In the genomic region with DNA sequence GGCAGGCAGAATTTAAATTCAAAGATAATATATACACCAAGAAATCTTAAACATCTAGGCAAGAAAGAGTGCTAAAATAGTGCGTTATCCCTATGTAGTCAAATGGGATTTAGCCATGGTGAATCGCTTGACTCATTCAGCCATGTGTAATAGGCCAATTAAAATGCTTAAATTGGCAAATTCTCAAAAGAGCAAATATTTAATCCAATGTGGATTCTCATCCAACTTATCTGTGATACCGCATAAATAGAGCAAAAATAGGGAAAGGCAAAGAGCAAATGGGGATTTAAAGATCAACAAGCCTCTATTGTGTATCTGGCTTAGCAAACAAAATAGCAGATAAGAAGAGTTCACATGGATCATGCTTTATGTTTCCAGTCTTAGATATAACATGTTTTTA, we compare ENCODE assay signal across 24 cellular contexts.
"Had no signal": no experiment of that assay in that cellular context is flagged by ENCODE, and none has a peak within 500 bp of the region (broad histone marks: within the 10 kb centered on the region; RNA-seq: fewer than 3 reads in every experiment).

No MANE protein-coding gene starts in this region.

- H3K27me3 Mint-ChIP-seq: activated CD4-positive, alpha-beta T cell treated with anti-CD3 and anti-CD28 coated beads for 36 hours; activated naive CD8-positive, alpha-beta T cell treated with anti-CD3 and anti-CD28 coated beads for 36 hours; naive thymus-derived CD4-positive, alpha-beta T cell; stimulated activated memory B cell treated with anti-CD40 and anti-IgM and Interleukin-4, amounts not matched to agents 10 μg/mL and 1 μg/mL and 100 μg/mL, for 72 hours had no signal

- ATAC-seq: activated CD4-positive, alpha-beta T cell treated with anti-CD3 and anti-CD28 coated beads for 36 hours; esophagus mucosa; naive thymus-derived CD4-positive, alpha-beta T cell; stimulated activated memory B cell treated with anti-CD40 and anti-IgM and Interleukin-4, amounts not matched to agents 10 μg/mL and 1 μg/mL and 100 μg/mL, for 72 hours; WTC11 had no signal

- DNase-seq: activated CD4-positive, alpha-beta T cell treated with anti-CD3 and anti-CD28 coated beads for 36 hours; activated CD4-positive, alpha-beta T cell treated with anti-CD3 and anti-CD28 coated beads, Interleukin-2, amount 50 U/mL, for 4 hours; activated CD8-positive, alpha-beta memory T cell treated with anti-CD3 and anti-CD28 coated beads, Interleukin-2, amount 50 U/mL, for 48 hours; activated naive CD4-positive, alpha-beta T cell treated with Interleukin-2 at 50 U/mL for 16 hours; activated naive CD8-positive, alpha-beta T cell treated with anti-CD3 and anti-CD28 coated beads for 36 hours; activated T-cell treated with anti-CD3 and anti-CD28 coated beads, Interleukin-2, amount 50 U/mL, for 48 hours; central memory CD4-positive, alpha-beta T cell; dermis blood vessel endothelial cell; effector CD8-positive, alpha-beta T cell; foreskin melanocyte; left ventricle myocardium inferior; naive thymus-derived CD4-positive, alpha-beta T cell; posterior cingulate gyrus; sigmoid colon; stimulated activated CD4-positive, alpha-beta T cell treated with anti-CD3 and anti-CD28 coated beads, Interleukin-15, amount 100 ng/mL, for 24 hours; stomach; uterus had no signal

- H3K36me3 ChIP-seq: left ventricle myocardium inferior, neural progenitor cell, sigmoid colon, stomach, suprapubic skin, tibial nerve, uterus had no signal

- H3K27me3 ChIP-seq: neural progenitor cell, sigmoid colon, stomach, suprapubic skin, tibial nerve, uterus had no signal

- H3K27ac Mint-ChIP-seq: activated CD4-positive, alpha-beta T cell treated with anti-CD3 and anti-CD28 coated beads for 36 hours; activated naive CD8-positive, alpha-beta T cell treated with anti-CD3 and anti-CD28 coated beads for 36 hours; naive thymus-derived CD4-positive, alpha-beta T cell; neural progenitor cell; stimulated activated memory B cell treated with anti-CD40 and anti-IgM and Interleukin-4, amounts not matched to agents 10 μg/mL and 1 μg/mL and 100 μg/mL, for 72 hours; WTC11 had no signal

- H3K27ac ChIP-seq: left ventricle myocardium inferior, neural progenitor cell, sigmoid colon, stomach, suprapubic skin, tibial nerve, uterus had no signal

- H3K4me3 Mint-ChIP-seq: activated CD4-positive, alpha-beta T cell treated with anti-CD3 and anti-CD28 coated beads for 36 hours; activated naive CD8-positive, alpha-beta T cell treated with anti-CD3 and anti-CD28 coated beads for 36 hours; naive thymus-derived CD4-positive, alpha-beta T cell; neural progenitor cell; stimulated activated memory B cell treated with anti-CD40 and anti-IgM and Interleukin-4, amounts not matched to agents 10 μg/mL and 1 μg/mL and 100 μg/mL, for 72 hours; WTC11 had no signal

- H3K4me1 ChIP-seq: left ventricle myocardium inferior, neural progenitor cell, sigmoid colon, stomach, suprapubic skin, tibial nerve, uterus had no signal

- H3K4me1 Mint-ChIP-seq: activated CD4-positive, alpha-beta T cell treated with anti-CD3 and anti-CD28 coated beads for 36 hours; activated naive CD8-positive, alpha-beta T cell treated with anti-CD3 and anti-CD28 coated beads for 36 hours; naive thymus-derived CD4-positive, alpha-beta T cell; neural progenitor cell; stimulated activated memory B cell treated with anti-CD40 and anti-IgM and Interleukin-4, amounts not matched to agents 10 μg/mL and 1 μg/mL and 100 μg/mL, for 72 hours had no signal

- H3K9me3 Mint-ChIP-seq: activated naive CD8-positive, alpha-beta T cell treated with anti-CD3 and anti-CD28 coated beads for 36 hours; neural progenitor cell; WTC11 had no signal

- H2AFZ ChIP-seq: neural progenitor cell had no signal

- H3K9me3 ChIP-seq: left ventricle myocardium inferior, stomach, suprapubic skin, tibial nerve, uterus had no signal

- H3K36me3 Mint-ChIP-seq: activated naive CD8-positive, alpha-beta T cell treated with anti-CD3 and anti-CD28 coated beads for 36 hours; naive thymus-derived CD4-positive, alpha-beta T cell; neural progenitor cell; stimulated activated memory B cell treated with anti-CD40 and anti-IgM and Interleukin-4, amounts not matched to agents 10 μg/mL and 1 μg/mL and 100 μg/mL, for 72 hours; WTC11 had no signal

- H3K4me2 ChIP-seq: neural progenitor cell, smooth muscle cell had no signal

- H3K4me3 ChIP-seq: left ventricle myocardium inferior, neural progenitor cell, sigmoid colon, smooth muscle cell, stomach, suprapubic skin, tibial nerve, uterus had no signal
